Comparison of ENCODE assay signal across 11 cellular contexts in genomic region chr7:82164813-82165212, GRCh38.
DNase-seq lines count a peak whose midpoint lies in the region; ATAC-seq, FAIRE-seq and TF ChIP-seq lines count a peak whose summit lies in the region.
"Had no signal": no experiment of that assay in that cellular context is flagged by ENCODE, and none has a peak within 500 bp of the region (broad histone marks: within the 10 kb centered on the region; RNA-seq: fewer than 3 reads in every experiment).

No MANE protein-coding gene starts in this region.

- H4K91ac ChIP-seq in H1 (replicated peaks; ENCODE audit: insufficient read length, low read length): no peak overlapping the region

- no peak overlapping the region for H4K8ac ChIP-seq in H1 (ENCODE audit: extremely low read depth, insufficient read depth, low read length)

- H2BK20ac ChIP-seq in H1 (ENCODE audit: low read length): no peak overlapping the region

- no peaks in the 10 kb centered on the region for H3K23me2 ChIP-seq in H1 (ENCODE audit: low read depth, low read length)

- H3K4me1 ChIP-seq in H1 (replicated peaks in 1 of 4; ENCODE audit: control insufficient read depth in 3 of 4, insufficient read depth in 4 of 4, low read length in 3 of 4) (peaks cover 0 to 5% (median 0%) of the 10 kb centered on the region in 4 experiments; a peak in 1 of 7 replicates), osteoblast (ENCODE audit: insufficient read depth, low read length) (peaks cover 14% of the 10 kb centered on the region)
- H3K4me1 ChIP-seq: upper lobe of left lung had no signal

- H2BK120ac ChIP-seq in H1 (replicated peaks; ENCODE audit: low read depth, low read length): no peak overlapping the region

- no peaks in the 10 kb centered on the region; a peak in 1 of 8 replicates for H3K36me3 ChIP-seq in H1 (ENCODE audit: control insufficient read depth in 2 of 4, insufficient read depth in 4 of 4, low read length in 3 of 4)
- peaks cover 3% of the 10 kb centered on the region for H3K36me3 ChIP-seq in osteoblast (ENCODE audit: insufficient read depth, low read length)
- H3K36me3 ChIP-seq: upper lobe of left lung had no signal

- FAIRE-seq in H1 (lab: Jason Lieb, UNC): peak; percentile 81

- no peak overlapping the region for H2AFZ ChIP-seq in H1 (ENCODE audit: low read length)
- no peak overlapping the region for H2AFZ ChIP-seq in osteoblast (ENCODE audit: low read length)

- no peaks in the 10 kb centered on the region for H3K27me3 Mint-ChIP-seq in activated T-cell treated with anti-CD3 and anti-CD28 coated beads, Interleukin-2, amount 50 U/mL, for 4 hours (ENCODE audit: low read depth)
- H3K27me3 Mint-ChIP-seq in nephron progenitor cell (ENCODE audit: low read depth, poor library complexity): peaks cover 2% of the 10 kb centered on the region

- H2BK15ac ChIP-seq in H1 (ENCODE audit: low read length): no peak overlapping the region

- H2BK5ac ChIP-seq in H1 (ENCODE audit: low read depth, low read length): no peak overlapping the region

- no peak overlapping the region for H3K56ac ChIP-seq in H1 (replicated peaks; ENCODE audit: insufficient read length, low read depth, low read length)

- H3K23ac ChIP-seq in H1 (ENCODE audit: insufficient read length): no peak overlapping the region

- H4K20me1 ChIP-seq in H1 (replicated peaks in 1 of 2; ENCODE audit: control insufficient read depth in 1 of 2, insufficient read depth in 2 of 2, low read length in 2 of 2) (no peaks in the 10 kb centered on the region), osteoblast (ENCODE audit: insufficient read depth, low read length) (peaks cover 9% of the 10 kb centered on the region)

- no peak for TF ChIP-seq EP300 in H1 (IDR thresholded peaks at IDR 0.05; ENCODE audit: borderline replicate concordance in 1 of 2, low read depth in 2 of 2, low read length in 2 of 2)

- H3K4me2 ChIP-seq in H1 (ENCODE audit: insufficient read depth in 1 of 2, low read depth in 2 of 2, low read length in 2 of 2) (no peak overlapping the region), osteoblast (ENCODE audit: insufficient read depth, low read length) (no peak overlapping the region)

- H3K4me3 Mint-ChIP-seq in activated T-cell treated with anti-CD3 and anti-CD28 coated beads, Interleukin-2, amount 50 U/mL, for 4 hours: no peak overlapping the region
- H3K4me3 Mint-ChIP-seq in nephron progenitor cell: no peak overlapping the region
- H3K4me3 Mint-ChIP-seq: neural crest cell had no signal

- H3K9ac ChIP-seq in H1 (replicated peaks in 1 of 4; ENCODE audit: extremely low read depth in 1 of 4, low read depth in 3 of 4, low read length in 3 of 4): no peak overlapping the region

- CTCF ChIA-PET in H1 (lab: Charles Lee; ENCODE audit: partially characterized antibody): interaction anchor here (0.5 to 2.0 kb wide), 6 partner anchors 13 to 542 kb away, joined by 3 to 5 read pairs (median 3); no protein-coding TSS in a partner anchor

- TF ChIP-seq CTCF in H1 (IDR thresholded peaks at IDR 0.05; ENCODE audit: control extremely low read depth in 1 of 3, insufficient read depth in 1 of 3, low read depth in 1 of 3, low read length in 3 of 3): peak in 2 of 3 experiments; percentile 33 to 47; a peak in 2 of 4 replicates
- peak; percentile 63 for TF ChIP-seq CTCF in osteoblast (IDR thresholded peaks at IDR 0.05; ENCODE audit: extremely low read depth, low read depth, low read length)
- no peak for TF ChIP-seq CTCF in nephron progenitor cell (IDR thresholded peaks at IDR 0.05)

- H3K18ac ChIP-seq in H1 (ENCODE audit: extremely low read depth, low read length): no peak overlapping the region

- H3K9me3 ChIP-seq in H1 (ENCODE audit: insufficient read depth in 2 of 2, low read depth in 1 of 2, low read length in 1 of 2): no peaks in the 10 kb centered on the region
- H3K9me3 ChIP-seq in osteoblast (ENCODE audit: low read depth, low read length): no peaks in the 10 kb centered on the region
- H3K9me3 ChIP-seq: upper lobe of left lung had no signal

- no peak overlapping the region for H3K27ac Mint-ChIP-seq in nephron progenitor cell

- no peak overlapping the region for H3K14ac ChIP-seq in H1 (ENCODE audit: insufficient read length)

- no peak overlapping the region for H2BK12ac ChIP-seq in H1 (ENCODE audit: low read depth, low read length)

- DNase-seq in GM04503 (ENCODE audit: low read depth): peak; percentile 61
- peak; percentile 8 for DNase-seq in NCI-H460 (ENCODE audit: extremely low read depth, low read depth)
- no peak for DNase-seq in H1 (ENCODE audit: low read depth in 1 of 2, low spot score in 2 of 2)
- DNase-seq in osteoblast (ENCODE audit: insufficient read length, low spot score, missing footprints): peak; percentile 49
- no peak for DNase-seq in activated T-cell treated with anti-CD3 and anti-CD28 coated beads, Interleukin-2, amount 50 U/mL, for 4 hours
- no peak for DNase-seq in nephron progenitor cell
- no peak for DNase-seq in kidney glomerular epithelial cell (lab: John Stamatoyannopoulos, UW)
- no peak for DNase-seq in SIG-M5 (lab: John Stamatoyannopoulos, UW)
- DNase-seq: activated naive CD4-positive, alpha-beta T cell treated with Interleukin-2 at 50 U/mL for 16 hours; upper lobe of left lung had no signal

- peak; percentile 43 to 51; a peak in 3 of 4 replicates for TF ChIP-seq RAD21 in H1 (IDR thresholded peaks at IDR 0.05 in 1 of 2, conservative IDR thresholded peaks at IDR 0.05 in 1 of 2; ENCODE audit: low read depth in 2 of 2, low read length in 2 of 2)

- POLR2A ChIA-PET in H1 (lab: Charles Lee; ENCODE audit: partially characterized antibody): no interaction called here

- ATAC-seq in activated T-cell treated with anti-CD3 and anti-CD28 coated beads, Interleukin-2, amount 50 U/mL, for 4 hours: no peak

- no peak overlapping the region for H3K4me3 ChIP-seq in H1 (ENCODE audit: extremely low read depth in 1 of 4, insufficient read depth in 2 of 4, low read depth in 3 of 4, low read length in 4 of 4)
- no peak overlapping the region for H3K4me3 ChIP-seq in osteoblast (ENCODE audit: insufficient read depth, low read length)
- H3K4me3 ChIP-seq: upper lobe of left lung had no signal

- H3K9me3 Mint-ChIP-seq in activated T-cell treated with anti-CD3 and anti-CD28 coated beads, Interleukin-2, amount 50 U/mL, for 4 hours: peaks cover 12% of the 10 kb centered on the region
- no peaks in the 10 kb centered on the region for H3K9me3 Mint-ChIP-seq in nephron progenitor cell
- H3K9me3 Mint-ChIP-seq: neural crest cell had no signal

- H3K79me2 ChIP-seq in H1 (ENCODE audit: control insufficient read depth in 1 of 2, insufficient read depth in 2 of 2, low read length in 2 of 2) (no peaks in the 10 kb centered on the region), osteoblast (ENCODE audit: insufficient read depth, low read length) (no peaks in the 10 kb centered on the region)

- H3K27me3 ChIP-seq in H1 (replicated peaks in 1 of 4; ENCODE audit: control insufficient read depth in 3 of 4, extremely low read depth in 1 of 4, insufficient read depth in 3 of 4, low read length in 3 of 4) (no peaks in the 10 kb centered on the region), osteoblast (ENCODE audit: insufficient read depth, low read length) (no peaks in the 10 kb centered on the region)
- H3K27me3 ChIP-seq: upper lobe of left lung had no signal

- TF ChIP-seq POLR2A in H1 (IDR thresholded peaks at IDR 0.05; ENCODE audit: control extremely low read depth in 1 of 2, low read depth in 2 of 2, low read length in 2 of 2): no peak

- H3K36me3 Mint-ChIP-seq in activated T-cell treated with anti-CD3 and anti-CD28 coated beads, Interleukin-2, amount 50 U/mL, for 4 hours (ENCODE audit: insufficient read depth): no peaks in the 10 kb centered on the region
- peaks cover 23% of the 10 kb centered on the region for H3K36me3 Mint-ChIP-seq in nephron progenitor cell (ENCODE audit: low read depth)

- no peaks in the 10 kb centered on the region for H3K4me1 Mint-ChIP-seq in activated T-cell treated with anti-CD3 and anti-CD28 coated beads, Interleukin-2, amount 50 U/mL, for 4 hours (ENCODE audit: low read depth)
- peaks cover 63% of the 10 kb centered on the region for H3K4me1 Mint-ChIP-seq in nephron progenitor cell

- no peak overlapping the region for H2AK5ac ChIP-seq in H1 (ENCODE audit: low read depth, low read length)

- no peaks in the 10 kb centered on the region for H3K79me1 ChIP-seq in H1 (ENCODE audit: low read depth, low read length)

- WGBS in H1 (ENCODE audit: extremely low coverage in 1 of 2, insufficient coverage in 1 of 2, insufficient read length in 1 of 2, insufficient replicate concordance in 2 of 2, low coverage in 1 of 2, low lambda C conversion rate in 2 of 2, missing lambda C conversion rate in 1 of 2), 2 experiments: 77% methylated on average over 3 of the region's 3 CpGs; no CpG with 5 or more reads in 1 of the 2 experiments

- no peak overlapping the region for H4K5ac ChIP-seq in H1 (ENCODE audit: insufficient read length, low read depth, low read length)

- H3K27ac ChIP-seq in H1 (ENCODE audit: low read depth, low read length) (no peak overlapping the region), osteoblast (ENCODE audit: low read depth, low read length) (no peak overlapping the region)
- H3K27ac ChIP-seq: upper lobe of left lung had no signal

- no peak overlapping the region for H3K4ac ChIP-seq in H1 (replicated peaks; ENCODE audit: insufficient read length, low read depth, low read length)

TF ChIP-seq in H1, 55 proteins besides CTCF, POLR2A, EP300 and RAD21:
- TF ChIP-seq TCF12 (IDR thresholded peaks at IDR 0.05; ENCODE audit: low read depth, low read length): no peak
- peak; percentile 34; the same call in 1 of the 2 replicates for TF ChIP-seq MAFK (IDR thresholded peaks at IDR 0.05; ENCODE audit: low read depth, low read length)

Comparison
In these comparisons a context has a peak if more than half of its experiments do, and no peak if none do; other contexts are left out.
1. DNase-seq: peak in GM04503 (single experiment), NCI-H460 (single experiment) and osteoblast (single experiment); none in H1 (0 of 2), activated T-cell treated with anti-CD3 and anti-CD28 coated beads, Interleukin-2, amount 50 U/mL, for 4 hours (single experiment), nephron progenitor cell (single experiment), kidney glomerular epithelial cell (single experiment) and SIG-M5 (single experiment).